Comparison of ENCODE assay signal across 14 cellular contexts in the genomic region with DNA sequence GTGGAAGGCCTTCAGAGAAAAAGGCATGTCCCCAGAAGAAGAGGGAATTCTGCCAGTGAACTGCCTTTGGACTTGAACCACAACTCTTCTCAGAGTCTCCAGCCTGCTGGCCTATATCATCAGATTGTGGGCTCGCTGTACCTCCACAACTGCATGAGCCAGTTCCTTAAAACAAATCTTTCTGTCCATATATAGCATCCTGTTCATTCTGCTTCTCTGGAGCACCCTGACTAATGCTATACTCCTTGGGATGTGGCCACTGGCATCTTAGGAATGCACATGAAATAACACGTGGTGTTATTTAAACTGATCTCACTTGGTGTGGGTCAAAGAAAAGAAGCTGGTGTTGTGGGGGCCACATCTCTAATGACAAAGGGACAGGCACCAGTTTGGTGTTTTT. TPM values are rescaled to one million over a fixed set of nuclear protein-coding genes. Genes with fewer than 3 reads are reported as not detected.
DNase-seq lines count a peak whose midpoint lies in the region; ATAC-seq and TF ChIP-seq lines count a peak whose summit lies in the region.
"Had no signal": no experiment of that assay in that cellular context is flagged by ENCODE, and none has a peak within 500 bp of the region (broad histone marks: within the 10 kb centered on the region; RNA-seq: fewer than 3 reads in every experiment).

No MANE protein-coding gene starts in this region.

- no peak for TF ChIP-seq EP300 in gastroesophageal sphincter (IDR thresholded peaks at IDR 0.05)

- 53 to 58% methylated on average over 2 of the region's 2 CpGs for WGBS in testis, 2 donors
- WGBS in gastroesophageal sphincter (ENCODE audit: low coverage in 1 of 2), 2 donors, result 0 to 16% methylated on average over 1 to 2 of the region's 2 CpGs

- TF ChIP-seq POLR2A in testis (IDR thresholded peaks at IDR 0.05), result no peak
- TF ChIP-seq POLR2A in gastroesophageal sphincter (IDR thresholded peaks at IDR 0.05), result no peak

- DNase-seq in A673 (ENCODE audit: low spot score) (peak; percentile 12), HPDE6-E6E7 (ENCODE audit: extremely low spot score) (peak; percentile 36), amniotic stem cell (lab: John Stamatoyannopoulos, UW) (peak; percentile 40), hepatic stellate cell (ENCODE audit: low spot score) (peak; percentile 69), testis (no peak), NCI-H345 treated with DMSO at 0.1 percent for 48 hours (lab: John Stamatoyannopoulos, UW; ENCODE audit: unreplicated experiment) (no peak)
- DNase-seq: activated B cell treated with CpG ODN at 0.5 μM for 24 hours, AML-193, naive B cell, Peyer's patch had no signal

- CTCF ChIA-PET in A673 (lab: Charles Lee), result no interaction called here

- H3K27ac ChIP-seq in A673 (ENCODE audit: low read depth, low read length, poor library complexity, severe bottlenecking) (no peak overlapping the region), testis (no peak overlapping the region), gastroesophageal sphincter (no peak overlapping the region)
- H3K27ac ChIP-seq: Peyer's patch had no signal

- intact Hi-C loops in A673 (cut with micrococcal nuclease; ENCODE audit: unreplicated experiment), result no loop called here
- intact Hi-C loops in testis (cut with DNase I; ENCODE audit: low total_unique reads), result no loop called here

- no peaks in the 10 kb centered on the region for H3K4me1 ChIP-seq in A673 (ENCODE audit: insufficient read depth, low read length, poor library complexity, severe bottlenecking)
- H3K4me1 ChIP-seq in testis, result no peaks in the 10 kb centered on the region
- peaks cover 0 to 10% (median 0%) of the 10 kb centered on the region in 3 donors for H3K4me1 ChIP-seq in gastroesophageal sphincter
- H3K4me1 ChIP-seq: Peyer's patch had no signal

- H3K9me3 ChIP-seq in A673 (ENCODE audit: low read depth, low read length, poor library complexity, severe bottlenecking) (no peaks in the 10 kb centered on the region), testis (no peaks in the 10 kb centered on the region), gastroesophageal sphincter (no peaks in the 10 kb centered on the region)
- H3K9me3 ChIP-seq: Peyer's patch had no signal

- H3K4me3 ChIP-seq in A673 (ENCODE audit: low read depth, low read length, poor library complexity, severe bottlenecking) (no peak overlapping the region), testis (no peak overlapping the region), gastroesophageal sphincter (no peak overlapping the region)
- H3K4me3 ChIP-seq: K562, Peyer's patch had no signal

- POLR2A ChIA-PET in A673 (lab: Charles Lee; ENCODE audit: low non-redundant PET), result no interaction called here

- peaks cover 11% of the 10 kb centered on the region for H3K27me3 ChIP-seq in A673 (replicated peaks; ENCODE audit: insufficient read depth, low read depth, low read length, poor library complexity)
- H3K27me3 ChIP-seq in testis, result no peaks in the 10 kb centered on the region
- H3K27me3 ChIP-seq in gastroesophageal sphincter, result no peaks in the 10 kb centered on the region
- H3K27me3 ChIP-seq: Peyer's patch had no signal

- no peak for ATAC-seq in gastroesophageal sphincter
- ATAC-seq in HG03108 (IDR thresholded peaks at IDR 0.05; ENCODE audit: unreplicated experiment), result no peak
- ATAC-seq: activated T-helper 17 cell treated with anti-CD3 and anti-CD28 coated beads, Interleukin-2, amount 50 U/mL, for 72 hours; K562 had no signal

- TF ChIP-seq CTCF in A673 (conservative IDR thresholded peaks at IDR 0.05; ENCODE audit: low read depth, low read length) (no peak), testis (IDR thresholded peaks at IDR 0.05) (no peak), gastroesophageal sphincter (IDR thresholded peaks at IDR 0.05) (no peak)

- H3K36me3 ChIP-seq in A673 (ENCODE audit: insufficient read depth, low read length, poor library complexity, severe bottlenecking) (no peaks in the 10 kb centered on the region), testis (ENCODE audit: low read depth, missing control alignments) (no peaks in the 10 kb centered on the region), gastroesophageal sphincter (no peaks in the 10 kb centered on the region)
- H3K36me3 ChIP-seq: Peyer's patch had no signal

- no TSS peak for BruUV-seq in A673 (replicated peaks; lab: Mats Ljungman, UMichigan)

RNA-seq across cellular contexts. Expression of a gene that starts 58.3 kb away (rescaled TPM):
- not detected in 2 replicates for total RNA-seq in A673 (2021)
- under 1 TPM; 0.31 to 0.50 TPM for total RNA-seq in testis
- 0.26 TPM for polyA plus RNA-seq in testis (ENCODE audit: insufficient read depth, low read depth, low replicate concordance)
- total RNA-seq in gastroesophageal sphincter, result under 1 TPM in 1 of 4 donors, not detected in 3; 0.13 TPM
- total RNA-seq: activated B cell treated with CpG ODN at 0.5 μM for 24 hours; activated T-helper 17 cell treated with anti-CD3 and anti-CD28 coated beads, Interleukin-2, amount 50 U/mL, for 72 hours; K562 had no signal

Comparison
In these comparisons a context has a peak if more than half of its experiments do, and no peak if none do; other contexts are left out.
1. DNase-seq: peak in A673 (single experiment), HPDE6-E6E7 (single experiment), amniotic stem cell (single experiment) and hepatic stellate cell (single experiment); none in testis (single experiment) and NCI-H345 treated with DMSO at 0.1 percent for 48 hours (single experiment).